ENCODE assay signal across 21 cellular contexts in genomic region chr5:153043876-153044275, GRCh38.
DNase-seq lines count a peak whose midpoint lies in the region; ATAC-seq, FAIRE-seq and TF ChIP-seq lines count a peak whose summit lies in the region.
"Had no signal": no experiment of that assay in that cellular context is flagged by ENCODE, and none has a peak within 500 bp of the region (broad histone marks: within the 10 kb centered on the region; RNA-seq: fewer than 3 reads in every experiment).

No MANE protein-coding gene starts in this region.

- TF ChIP-seq CTCF in astrocyte (IDR thresholded peaks at IDR 0.05; ENCODE audit: insufficient read depth, low read depth, low read length), result no peak
- no peak for TF ChIP-seq CTCF in hepatocyte (IDR thresholded peaks at IDR 0.05; ENCODE audit: poor library complexity)
- no peak for TF ChIP-seq CTCF in coronary artery (IDR thresholded peaks at IDR 0.05)
- TF ChIP-seq CTCF in progenitor cell of endocrine pancreas (IDR thresholded peaks at IDR 0.05; ENCODE audit: unreplicated experiment), result no peak

- H3K4me3 ChIP-seq in astrocyte (ENCODE audit: insufficient read depth, low read depth, low read length), result no peak overlapping the region
- no peak overlapping the region for H3K4me3 ChIP-seq in hepatocyte
- no peak overlapping the region for H3K4me3 ChIP-seq in skeletal muscle cell (ENCODE audit: low read depth, low read length)
- H3K4me3 ChIP-seq in coronary artery, result no peak overlapping the region
- H3K4me3 ChIP-seq: A549 had no signal

- no peaks in the 10 kb centered on the region for H3K9me2 ChIP-seq in hepatocyte (replicated peaks; ENCODE audit: insufficient read depth)

- H3K79me2 ChIP-seq in astrocyte (ENCODE audit: insufficient read depth, low read length) (no peaks in the 10 kb centered on the region), hepatocyte (no peaks in the 10 kb centered on the region)

- no peak overlapping the region for H3K9ac ChIP-seq in astrocyte (ENCODE audit: low read length)

- H3K27me3 ChIP-seq in astrocyte (ENCODE audit: insufficient read depth, low read length) (no peaks in the 10 kb centered on the region), hepatocyte (no peaks in the 10 kb centered on the region)

- H3K36me3 Mint-ChIP-seq in astrocyte (ENCODE audit: low read depth, unreplicated experiment), result no peaks in the 10 kb centered on the region
- no peaks in the 10 kb centered on the region for H3K36me3 Mint-ChIP-seq in progenitor cell of endocrine pancreas (ENCODE audit: insufficient read depth)
- H3K36me3 Mint-ChIP-seq: CD4-positive, alpha-beta memory T cell had no signal

- H3K27me3 Mint-ChIP-seq in astrocyte (ENCODE audit: low read depth, unreplicated experiment) (no peaks in the 10 kb centered on the region), progenitor cell of endocrine pancreas (no peaks in the 10 kb centered on the region)
- H3K27me3 Mint-ChIP-seq: CD4-positive, alpha-beta memory T cell had no signal

- H3K27ac Mint-ChIP-seq in astrocyte (ENCODE audit: unreplicated experiment) (peak overlapping the region; percentile 98), progenitor cell of endocrine pancreas (no peak overlapping the region)

- no peak for ATAC-seq in HG02588 (IDR thresholded peaks at IDR 0.05; ENCODE audit: unreplicated experiment)
- ATAC-seq: A549 had no signal

- no peaks in the 10 kb centered on the region for H4K20me1 ChIP-seq in astrocyte (ENCODE audit: insufficient read depth, low read length)
- no peaks in the 10 kb centered on the region for H4K20me1 ChIP-seq in hepatocyte (ENCODE audit: insufficient read depth, poor library complexity, severe bottlenecking)

- H3K36me3 ChIP-seq in astrocyte (ENCODE audit: insufficient read depth, low read length), result no peaks in the 10 kb centered on the region
- H3K36me3 ChIP-seq in hepatocyte (replicated peaks; ENCODE audit: insufficient read depth, low read depth), result no peaks in the 10 kb centered on the region

- H3K9me3 Mint-ChIP-seq in astrocyte (ENCODE audit: unreplicated experiment) (no peaks in the 10 kb centered on the region), progenitor cell of endocrine pancreas (ENCODE audit: low read depth) (peaks cover 4% of the 10 kb centered on the region)

- H3K4me1 ChIP-seq in astrocyte (ENCODE audit: insufficient read depth, low read length) (no peaks in the 10 kb centered on the region), hepatocyte (ENCODE audit: insufficient read depth) (no peaks in the 10 kb centered on the region)
- H3K4me1 ChIP-seq: A549 had no signal

- H3K27ac ChIP-seq in astrocyte (ENCODE audit: low read depth, low read length) (no peak overlapping the region), hepatocyte (no peak overlapping the region), coronary artery (no peak overlapping the region)
- H3K27ac ChIP-seq: A549 had no signal

- H3K4me1 Mint-ChIP-seq in astrocyte (ENCODE audit: low read depth, unreplicated experiment), result peaks cover 17% of the 10 kb centered on the region
- no peaks in the 10 kb centered on the region for H3K4me1 Mint-ChIP-seq in progenitor cell of endocrine pancreas (ENCODE audit: low read depth)
- H3K4me1 Mint-ChIP-seq: CD4-positive, alpha-beta memory T cell had no signal

- 72% methylated on average over 1 of the region's 1 CpG for WGBS in hepatocyte (ENCODE audit: low lambda C conversion rate, missing lambda C conversion rate)

- FAIRE-seq in astrocyte (lab: Jason Lieb, UNC), result no peak
- FAIRE-seq: A549, RCC 7860 had no signal

- DNase-seq in EL (peak; percentile 8), astrocyte (ENCODE audit: low read depth) (peak; percentile 31), hepatocyte (ENCODE audit: low spot score) (peak; percentile 4), skeletal muscle cell (ENCODE audit: low read depth) (peak; percentile 6), coronary artery (ENCODE audit: low spot score) (no peak), progenitor cell of endocrine pancreas (ENCODE audit: low spot score, unreplicated experiment) (no peak)
- DNase-seq: AML-193; CD4-positive, alpha-beta memory T cell; DMS79 treated with DMSO at 0.1 percent for 48 hours; GDM1; H7; IMR-90; Kasumi-1; MV-4-11; NCI-H1417 treated with DMSO at 0.1 percent for 48 hours; NCI-H2029; NCI-H510A treated with DMSO at 0.1 percent for 48 hours; SIG-M5 had no signal

- H3K9me3 ChIP-seq in astrocyte (ENCODE audit: insufficient read depth, low read depth, low read length), result no peaks in the 10 kb centered on the region
- no peaks in the 10 kb centered on the region for H3K9me3 ChIP-seq in hepatocyte (ENCODE audit: low read depth)
- H3K9me3 ChIP-seq: A549 had no signal

- H3K4me2 ChIP-seq in astrocyte (ENCODE audit: low read length) (no peak overlapping the region), hepatocyte (no peak overlapping the region)
- H3K4me2 ChIP-seq: A549 had no signal

- H3K4me3 Mint-ChIP-seq in astrocyte (ENCODE audit: unreplicated experiment) (no peak overlapping the region), progenitor cell of endocrine pancreas (ENCODE audit: low read depth) (no peak overlapping the region)
- H3K4me3 Mint-ChIP-seq: CD4-positive, alpha-beta memory T cell had no signal

- no peak overlapping the region for H2AFZ ChIP-seq in astrocyte (ENCODE audit: low read depth, low read length)
- no peak overlapping the region for H2AFZ ChIP-seq in hepatocyte

Comparison
In these comparisons a context has a peak if more than half of its experiments do, and no peak if none do; other contexts are left out.
1. DNase-seq: peak in EL (single experiment), astrocyte (single experiment), hepatocyte (single experiment) and skeletal muscle cell (single experiment); none in coronary artery (single experiment) and progenitor cell of endocrine pancreas (single experiment).